ENCODE assay signal across 1 cellular context in the genomic region with DNA sequence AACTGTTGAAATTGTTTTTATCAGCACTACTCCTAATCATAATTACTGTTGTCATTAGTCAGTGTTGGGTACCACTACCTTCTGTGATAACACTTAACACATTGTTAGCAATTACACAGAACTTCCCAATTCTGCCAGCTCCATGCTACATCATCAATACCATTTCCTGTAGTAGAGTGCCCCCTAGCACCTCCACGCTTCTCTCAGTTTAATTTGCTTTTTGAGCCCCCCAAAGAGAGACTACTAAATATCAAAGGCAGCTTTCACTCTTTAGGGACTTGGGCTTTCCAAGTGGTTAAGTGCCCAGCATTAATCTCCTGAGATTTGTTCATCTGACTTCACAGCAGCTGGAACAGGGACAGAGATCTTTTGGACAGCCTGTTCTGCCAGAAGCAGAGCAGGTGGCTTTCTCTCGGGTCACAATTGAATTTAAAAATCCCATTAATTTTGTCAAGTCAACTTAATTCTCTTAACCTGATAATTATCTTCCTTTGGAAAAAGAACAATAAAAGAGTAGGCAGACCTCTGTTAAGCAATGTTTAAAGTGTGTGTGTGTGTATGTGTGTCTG.
TF ChIP-seq lines count a peak whose summit lies in the region.

No MANE protein-coding gene starts in this region.

TF ChIP-seq in GM23338, 12 proteins besides CTCF, POLR2A, EP300 and RAD21 (continued from another document):
- TF ChIP-seq, protein P1, sequence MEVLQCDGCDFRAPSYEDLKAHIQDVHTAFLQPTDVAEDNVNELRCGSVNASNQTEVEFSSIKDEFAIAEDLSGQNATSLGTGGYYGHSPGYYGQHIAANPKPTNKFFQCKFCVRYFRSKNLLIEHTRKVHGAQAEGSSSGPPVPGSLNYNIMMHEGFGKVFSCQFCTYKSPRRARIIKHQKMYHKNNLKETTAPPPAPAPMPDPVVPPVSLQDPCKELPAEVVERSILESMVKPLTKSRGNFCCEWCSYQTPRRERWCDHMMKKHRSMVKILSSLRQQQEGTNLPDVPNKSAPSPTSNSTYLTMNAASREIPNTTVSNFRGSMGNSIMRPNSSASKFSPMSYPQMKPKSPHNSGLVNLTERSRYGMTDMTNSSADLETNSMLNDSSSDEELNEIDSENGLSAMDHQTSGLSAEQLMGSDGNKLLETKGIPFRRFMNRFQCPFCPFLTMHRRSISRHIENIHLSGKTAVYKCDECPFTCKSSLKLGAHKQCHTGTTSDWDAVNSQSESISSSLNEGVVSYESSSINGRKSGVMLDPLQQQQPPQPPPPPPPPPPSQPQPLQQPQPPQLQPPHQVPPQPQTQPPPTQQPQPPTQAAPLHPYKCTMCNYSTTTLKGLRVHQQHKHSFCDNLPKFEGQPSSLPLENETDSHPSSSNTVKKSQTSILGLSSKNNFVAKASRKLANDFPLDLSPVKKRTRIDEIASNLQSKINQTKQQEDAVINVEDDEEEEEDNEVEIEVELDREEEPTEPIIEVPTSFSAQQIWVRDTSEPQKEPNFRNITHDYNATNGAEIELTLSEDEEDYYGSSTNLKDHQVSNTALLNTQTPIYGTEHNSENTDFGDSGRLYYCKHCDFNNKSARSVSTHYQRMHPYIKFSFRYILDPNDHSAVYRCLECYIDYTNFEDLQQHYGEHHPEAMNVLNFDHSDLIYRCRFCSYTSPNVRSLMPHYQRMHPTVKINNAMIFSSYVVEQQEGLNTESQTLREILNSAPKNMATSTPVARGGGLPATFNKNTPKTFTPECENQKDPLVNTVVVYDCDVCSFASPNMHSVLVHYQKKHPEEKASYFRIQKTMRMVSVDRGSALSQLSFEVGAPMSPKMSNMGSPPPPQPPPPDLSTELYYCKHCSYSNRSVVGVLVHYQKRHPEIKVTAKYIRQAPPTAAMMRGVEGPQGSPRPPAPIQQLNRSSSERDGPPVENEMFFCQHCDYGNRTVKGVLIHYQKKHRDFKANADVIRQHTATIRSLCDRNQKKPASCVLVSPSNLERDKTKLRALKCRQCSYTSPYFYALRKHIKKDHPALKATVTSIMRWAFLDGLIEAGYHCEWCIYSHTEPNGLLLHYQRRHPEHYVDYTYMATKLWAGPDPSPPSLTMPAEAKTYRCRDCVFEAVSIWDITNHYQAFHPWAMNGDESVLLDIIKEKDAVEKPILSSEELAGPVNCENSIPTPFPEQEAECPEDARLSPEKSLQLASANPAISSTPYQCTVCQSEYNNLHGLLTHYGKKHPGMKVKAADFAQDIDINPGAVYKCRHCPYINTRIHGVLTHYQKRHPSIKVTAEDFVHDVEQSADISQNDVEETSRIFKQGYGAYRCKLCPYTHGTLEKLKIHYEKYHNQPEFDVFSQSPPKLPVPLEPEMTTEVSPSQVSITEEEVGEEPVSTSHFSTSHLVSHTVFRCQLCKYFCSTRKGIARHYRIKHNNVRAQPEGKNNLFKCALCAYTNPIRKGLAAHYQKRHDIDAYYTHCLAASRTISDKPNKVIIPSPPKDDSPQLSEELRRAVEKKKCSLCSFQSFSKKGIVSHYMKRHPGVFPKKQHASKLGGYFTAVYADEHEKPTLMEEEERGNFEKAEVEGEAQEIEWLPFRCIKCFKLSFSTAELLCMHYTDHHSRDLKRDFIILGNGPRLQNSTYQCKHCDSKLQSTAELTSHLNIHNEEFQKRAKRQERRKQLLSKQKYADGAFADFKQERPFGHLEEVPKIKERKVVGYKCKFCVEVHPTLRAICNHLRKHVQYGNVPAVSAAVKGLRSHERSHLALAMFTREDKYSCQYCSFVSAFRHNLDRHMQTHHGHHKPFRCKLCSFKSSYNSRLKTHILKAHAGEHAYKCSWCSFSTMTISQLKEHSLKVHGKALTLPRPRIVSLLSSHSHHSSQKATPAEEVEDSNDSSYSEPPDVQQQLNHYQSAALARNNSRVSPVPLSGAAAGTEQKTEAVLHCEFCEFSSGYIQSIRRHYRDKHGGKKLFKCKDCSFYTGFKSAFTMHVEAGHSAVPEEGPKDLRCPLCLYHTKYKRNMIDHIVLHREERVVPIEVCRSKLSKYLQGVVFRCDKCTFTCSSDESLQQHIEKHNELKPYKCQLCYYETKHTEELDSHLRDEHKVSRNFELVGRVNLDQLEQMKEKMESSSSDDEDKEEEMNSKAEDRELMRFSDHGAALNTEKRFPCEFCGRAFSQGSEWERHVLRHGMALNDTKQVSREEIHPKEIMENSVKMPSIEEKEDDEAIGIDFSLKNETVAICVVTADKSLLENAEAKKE (CRISPR knock-in tag; IDR thresholded peaks at IDR 0.05): no peak
- TF ChIP-seq NANOG (IDR thresholded peaks at IDR 0.05; ENCODE audit: borderline replicate concordance): no peak
- no peak for TF ChIP-seq EZH2 (IDR thresholded peaks at IDR 0.05; ENCODE audit: low read depth, unreplicated experiment)
- TF ChIP-seq, protein P2, sequence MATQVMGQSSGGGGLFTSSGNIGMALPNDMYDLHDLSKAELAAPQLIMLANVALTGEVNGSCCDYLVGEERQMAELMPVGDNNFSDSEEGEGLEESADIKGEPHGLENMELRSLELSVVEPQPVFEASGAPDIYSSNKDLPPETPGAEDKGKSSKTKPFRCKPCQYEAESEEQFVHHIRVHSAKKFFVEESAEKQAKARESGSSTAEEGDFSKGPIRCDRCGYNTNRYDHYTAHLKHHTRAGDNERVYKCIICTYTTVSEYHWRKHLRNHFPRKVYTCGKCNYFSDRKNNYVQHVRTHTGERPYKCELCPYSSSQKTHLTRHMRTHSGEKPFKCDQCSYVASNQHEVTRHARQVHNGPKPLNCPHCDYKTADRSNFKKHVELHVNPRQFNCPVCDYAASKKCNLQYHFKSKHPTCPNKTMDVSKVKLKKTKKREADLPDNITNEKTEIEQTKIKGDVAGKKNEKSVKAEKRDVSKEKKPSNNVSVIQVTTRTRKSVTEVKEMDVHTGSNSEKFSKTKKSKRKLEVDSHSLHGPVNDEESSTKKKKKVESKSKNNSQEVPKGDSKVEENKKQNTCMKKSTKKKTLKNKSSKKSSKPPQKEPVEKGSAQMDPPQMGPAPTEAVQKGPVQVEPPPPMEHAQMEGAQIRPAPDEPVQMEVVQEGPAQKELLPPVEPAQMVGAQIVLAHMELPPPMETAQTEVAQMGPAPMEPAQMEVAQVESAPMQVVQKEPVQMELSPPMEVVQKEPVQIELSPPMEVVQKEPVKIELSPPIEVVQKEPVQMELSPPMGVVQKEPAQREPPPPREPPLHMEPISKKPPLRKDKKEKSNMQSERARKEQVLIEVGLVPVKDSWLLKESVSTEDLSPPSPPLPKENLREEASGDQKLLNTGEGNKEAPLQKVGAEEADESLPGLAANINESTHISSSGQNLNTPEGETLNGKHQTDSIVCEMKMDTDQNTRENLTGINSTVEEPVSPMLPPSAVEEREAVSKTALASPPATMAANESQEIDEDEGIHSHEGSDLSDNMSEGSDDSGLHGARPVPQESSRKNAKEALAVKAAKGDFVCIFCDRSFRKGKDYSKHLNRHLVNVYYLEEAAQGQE (IDR thresholded peaks at IDR 0.05; ENCODE audit: unreplicated experiment): no peak
- no peak for TF ChIP-seq CREB1 (CRISPR knock-in tag; IDR thresholded peaks at IDR 0.05; ENCODE audit: low read depth)
- TF ChIP-seq ZNF114 (CRISPR knock-in tag; IDR thresholded peaks at IDR 0.05): no peak
- no peak for TF ChIP-seq ZNF331 (CRISPR knock-in tag; IDR thresholded peaks at IDR 0.05; ENCODE audit: low read depth)
- TF ChIP-seq JUNB (IDR thresholded peaks at IDR 0.05; ENCODE audit: unreplicated experiment): no peak
- no peak for TF ChIP-seq POLR2AphosphoS5 (IDR thresholded peaks at IDR 0.05; ENCODE audit: low read depth)
TF ChIP-seq in GM23338: peak in this region for 0.
